ENCODE assay signal across 8 cellular contexts in genomic region chr11:66950113-66950535, GRCh38. TPM values are rescaled to one million over a fixed set of nuclear protein-coding genes. Genes with fewer than 3 reads are reported as not detected.
DNase-seq lines count a peak whose midpoint lies in the region; ATAC-seq lines count a peak whose summit lies in the region.

No MANE protein-coding gene starts in this region.

- DNase-seq in activated naive CD4-positive, alpha-beta T cell treated with anti-CD3 and anti-CD28 coated beads for 36 hours: peak; percentile 69
- no peak for DNase-seq in activated naive CD4-positive, alpha-beta T cell treated with anti-CD3 and anti-CD28 coated beads, Interleukin-2, amount 50 U/mL, for 16 hours
- peak; percentile 73 for DNase-seq in T1000 (lab: John Stamatoyannopoulos, UW)
- peak; percentile 81 for DNase-seq in hepatic stellate cell (ENCODE audit: low spot score)
- peak; percentile 60 for DNase-seq in stimulated activated CD8-positive, alpha-beta memory T cell treated with anti-CD3 and anti-CD28 coated beads, Interleukin-4, amount 100 ng/mL, for 48 hours
- DNase-seq in middle frontal gyrus (ENCODE audit: extremely low spot score, low spot score): no peak
- no peak for DNase-seq in NCI-H446 treated with DMSO at 0.1 percent for 48 hours (lab: John Stamatoyannopoulos, UW)

- H3K9me3 Mint-ChIP-seq in activated naive CD4-positive, alpha-beta T cell treated with anti-CD3 and anti-CD28 coated beads for 36 hours: no peaks in the 10 kb centered on the region

- intact Hi-C loops in activated naive CD4-positive, alpha-beta T cell treated with anti-CD3 and anti-CD28 coated beads for 36 hours (cut with micrococcal nuclease): loop anchor here (10.0 kb wide), 2 partner anchors 335 to 405 kb away; partner anchors contain the start of genes ACTN3, RBM14 and ZDHHC24

- no peaks in the 10 kb centered on the region for H3K27me3 Mint-ChIP-seq in activated naive CD4-positive, alpha-beta T cell treated with anti-CD3 and anti-CD28 coated beads for 36 hours (ENCODE audit: low read depth)

- H3K4me1 Mint-ChIP-seq in activated naive CD4-positive, alpha-beta T cell treated with anti-CD3 and anti-CD28 coated beads for 36 hours (ENCODE audit: low read depth): peaks cover 4% of the 10 kb centered on the region

- peaks cover 1% of the 10 kb centered on the region for H3K36me3 Mint-ChIP-seq in activated naive CD4-positive, alpha-beta T cell treated with anti-CD3 and anti-CD28 coated beads for 36 hours (ENCODE audit: low read depth)

- ATAC-seq in HG03097 (IDR thresholded peaks at IDR 0.05; ENCODE audit: low FRiP score, unreplicated experiment): no peak

- H3K4me3 Mint-ChIP-seq in activated naive CD4-positive, alpha-beta T cell treated with anti-CD3 and anti-CD28 coated beads for 36 hours: no peak overlapping the region

- CTCF ChIA-PET in activated naive CD4-positive, alpha-beta T cell treated with anti-CD3 and anti-CD28 coated beads for 36 hours (lab: Charles Lee): interaction anchor here (0.8 to 1.1 kb wide), 2 partner anchors 9 to 221 kb away, joined by 3 to 4 read pairs; partner anchors contain the start of gene SPTBN2

- no peak overlapping the region for H3K27ac Mint-ChIP-seq in activated naive CD4-positive, alpha-beta T cell treated with anti-CD3 and anti-CD28 coated beads for 36 hours

RNA-seq across cellular contexts. Expression of gene PC, which starts 8.1 kb away (rescaled TPM):
- total RNA-seq in activated naive CD4-positive, alpha-beta T cell treated with anti-CD3 and anti-CD28 coated beads for 36 hours: 1 to 10 TPM; 8.0 to 9.4 TPM

RNA-seq across cellular contexts. Expression of gene C11orf86, which starts 25.0 kb away (rescaled TPM):
- not detected for total RNA-seq in activated naive CD4-positive, alpha-beta T cell treated with anti-CD3 and anti-CD28 coated beads for 36 hours

Comparison
In these comparisons a context has a peak if more than half of its experiments do, and no peak if none do; other contexts are left out.
1. DNase-seq: peak in activated naive CD4-positive, alpha-beta T cell treated with anti-CD3 and anti-CD28 coated beads for 36 hours (single experiment), T1000 (single experiment), hepatic stellate cell (single experiment) and stimulated activated CD8-positive, alpha-beta memory T cell treated with anti-CD3 and anti-CD28 coated beads, Interleukin-4, amount 100 ng/mL, for 48 hours (single experiment); none in activated naive CD4-positive, alpha-beta T cell treated with anti-CD3 and anti-CD28 coated beads, Interleukin-2, amount 50 U/mL, for 16 hours (single experiment), middle frontal gyrus (single experiment) and NCI-H446 treated with DMSO at 0.1 percent for 48 hours (single experiment).